Comparison of ENCODE assay signal across 8 cellular contexts in the genomic region with DNA sequence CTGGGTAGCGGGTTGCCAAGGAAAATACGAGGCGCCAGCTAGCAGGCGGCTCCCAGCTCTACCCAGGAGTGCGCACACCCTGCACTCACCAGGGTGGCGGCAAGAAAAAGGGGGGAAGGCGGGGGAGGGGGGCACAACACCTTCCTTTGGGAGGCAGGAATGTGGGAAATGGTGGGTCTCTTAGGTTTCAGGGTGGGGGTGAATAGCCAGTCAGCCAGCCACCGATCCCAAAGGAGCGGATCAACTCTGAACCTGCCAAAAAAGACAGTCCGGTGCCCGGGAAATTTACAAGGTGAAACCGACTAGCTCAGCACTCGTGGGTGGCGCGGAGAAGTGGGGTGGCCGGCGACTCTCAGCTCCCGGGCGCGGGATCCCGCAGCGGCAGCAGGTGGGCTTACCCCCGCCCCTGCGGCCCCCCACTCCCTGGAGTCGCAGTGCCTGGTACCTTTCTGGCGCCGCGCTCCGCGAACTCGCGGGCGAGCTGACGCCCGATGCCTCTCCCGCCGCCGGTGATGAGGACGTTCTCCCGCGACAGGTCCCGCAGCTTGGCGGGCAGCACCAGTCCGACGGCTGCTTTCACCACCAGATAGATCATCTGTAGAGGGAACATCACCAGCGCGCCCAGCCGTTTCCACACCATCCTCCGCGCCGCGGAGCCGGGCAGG. TPM values are rescaled to one million over a fixed set of nuclear protein-coding genes. Genes with fewer than 3 reads are reported as not detected.
A peak's percentile ranks its signal among the peaks of the same experiment; 100 is the strongest.
DNase-seq lines count a peak whose midpoint lies in the region; ATAC-seq and TF ChIP-seq lines count a peak whose summit lies in the region.

No MANE protein-coding gene starts in this region.

- DNase-seq in H7 (peak; percentile 71), colonic mucosa (no peak), mesenchymal stem cell (no peak), thyroid gland (peak; percentile 50 to 63), occipital lobe (lab: John Stamatoyannopoulos, UW) (no peak)

- no peaks in the 10 kb centered on the region for H3K9me3 Mint-ChIP-seq in T-helper 1 cell treated with Interleukin-12 subunit alpha and Interleukin-12 subunit beta and Interleukin-4 antibody, amounts not matched to agents 30 μg/mL and 1 μg/mL, for 36 hours

- no peak for ATAC-seq in HG03460 (IDR thresholded peaks at IDR 0.05; ENCODE audit: unreplicated experiment)
- ATAC-seq in GM21447 (IDR thresholded peaks at IDR 0.05; ENCODE audit: unreplicated experiment): no peak

- no peak overlapping the region for H2BK120ac ChIP-seq in mesenchymal stem cell (ENCODE audit: low read depth, low read length)

- peaks cover 5% of the 10 kb centered on the region for H3K27me3 Mint-ChIP-seq in T-helper 1 cell treated with Interleukin-12 subunit alpha and Interleukin-12 subunit beta and Interleukin-4 antibody, amounts not matched to agents 30 μg/mL and 1 μg/mL, for 36 hours (ENCODE audit: low read depth)

- H3K4me3 ChIP-seq in H7 (ENCODE audit: insufficient read depth, low read depth, low read length): peak overlapping the region; percentile 58
- peak overlapping the region; percentile 86 for H3K4me3 ChIP-seq in colonic mucosa
- H3K4me3 ChIP-seq in mesenchymal stem cell (ENCODE audit: insufficient read depth in 1 of 2, low read depth in 1 of 2, low read length in 2 of 2): peak overlapping the region; percentile 55 to 83
- H3K4me3 ChIP-seq in thyroid gland (replicated peaks in 1 of 3): peak overlapping the region; percentile 77 to 91 (median 80)

- H4K8ac ChIP-seq in mesenchymal stem cell (ENCODE audit: low read length): no peak overlapping the region

- no peak overlapping the region for H3K14ac ChIP-seq in mesenchymal stem cell (ENCODE audit: low read length in 2 of 2)

- intact Hi-C loops in colonic mucosa (cut with DNase I): loop anchor here (2.0 to 5.0 kb wide), 2 partner anchors 20 to 210 kb away; no protein-coding TSS in a partner anchor
- intact Hi-C loops in thyroid gland (cut with DNase I): no loop called here

- H3K36me3 ChIP-seq in H7 (replicated peaks; ENCODE audit: control insufficient read depth, insufficient read depth, low read length) (no peaks in the 10 kb centered on the region), colonic mucosa (no peaks in the 10 kb centered on the region), mesenchymal stem cell (ENCODE audit: control insufficient read depth in 1 of 2, insufficient read depth in 2 of 2, low read depth in 1 of 2, low read length in 2 of 2) (peaks cover 0 to 9% of the 10 kb centered on the region in 2 experiments), thyroid gland (peaks cover 0 to 5% of the 10 kb centered on the region in 2 donors)

- H3K9ac ChIP-seq in colonic mucosa (ENCODE audit: low read depth in 2 of 2, low read length in 2 of 2): peak overlapping the region; percentile 82 to 91
- peak overlapping the region; percentile 91 for H3K9ac ChIP-seq in mesenchymal stem cell (ENCODE audit: low read length)

- no peaks in the 10 kb centered on the region for H3K79me1 ChIP-seq in mesenchymal stem cell (replicated peaks; ENCODE audit: low read length, poor library complexity, severe bottlenecking)

- 1% methylated on average over 50 of the region's 53 CpGs for WGBS in mesenchymal stem cell
- 1 to 2% methylated on average over 25 to 41 of the region's 53 CpGs for WGBS in thyroid gland, 2 donors

- peak overlapping the region; percentile 93 for H3K4me2 ChIP-seq in mesenchymal stem cell (ENCODE audit: low read length, poor library complexity, severe bottlenecking)

- TF ChIP-seq POLR2A in thyroid gland (IDR thresholded peaks at IDR 0.05): no peak

- no peak overlapping the region for H3K4ac ChIP-seq in mesenchymal stem cell (ENCODE audit: low read depth in 1 of 2, low read length in 2 of 2)

- peak overlapping the region; percentile 97 for H3K27ac ChIP-seq in colonic mucosa
- H3K27ac ChIP-seq in mesenchymal stem cell (ENCODE audit: low read length, poor library complexity, severe bottlenecking): no peak overlapping the region
- H3K27ac ChIP-seq in thyroid gland: peak overlapping the region; percentile 99

- H3K9me3 ChIP-seq in colonic mucosa (no peaks in the 10 kb centered on the region), mesenchymal stem cell (ENCODE audit: control insufficient read depth, low read length) (no peaks in the 10 kb centered on the region), thyroid gland (no peaks in the 10 kb centered on the region)

- H4K91ac ChIP-seq in mesenchymal stem cell (ENCODE audit: low read length): no peak overlapping the region

- H2BK5ac ChIP-seq in mesenchymal stem cell (ENCODE audit: low read depth, low read length, poor library complexity, severe bottlenecking): no peak overlapping the region

- no peak overlapping the region for H2AK5ac ChIP-seq in mesenchymal stem cell (ENCODE audit: low read length, severe bottlenecking)

- no peak overlapping the region for H2AFZ ChIP-seq in mesenchymal stem cell (ENCODE audit: low read depth, low read length)

- H3K27me3 ChIP-seq in H7 (ENCODE audit: control insufficient read depth, insufficient read depth, low read length): peaks cover 4% of the 10 kb centered on the region; the same call in 1 of the 2 replicates
- no peaks in the 10 kb centered on the region for H3K27me3 ChIP-seq in colonic mucosa
- H3K27me3 ChIP-seq in mesenchymal stem cell (ENCODE audit: control insufficient read depth in 1 of 2, insufficient read depth in 1 of 2, low read length in 2 of 2): peaks cover 0 to 32% of the 10 kb centered on the region in 2 experiments
- no peaks in the 10 kb centered on the region for H3K27me3 ChIP-seq in thyroid gland

- peak overlapping the region; percentile 96 for H3K27ac Mint-ChIP-seq in T-helper 1 cell treated with Interleukin-12 subunit alpha and Interleukin-12 subunit beta and Interleukin-4 antibody, amounts not matched to agents 30 μg/mL and 1 μg/mL, for 36 hours

- H3K23ac ChIP-seq in mesenchymal stem cell (ENCODE audit: low read length in 2 of 2): peak overlapping the region in 1 of 2 experiments; percentile 89

- H2BK15ac ChIP-seq in mesenchymal stem cell (ENCODE audit: low read depth, poor library complexity, severe bottlenecking): no peak overlapping the region

- H3K4me1 Mint-ChIP-seq in T-helper 1 cell treated with Interleukin-12 subunit alpha and Interleukin-12 subunit beta and Interleukin-4 antibody, amounts not matched to agents 30 μg/mL and 1 μg/mL, for 36 hours (ENCODE audit: low read depth): peaks cover 62% of the 10 kb centered on the region

- peak overlapping the region in 1 of 2 experiments; percentile 2 for H3K18ac ChIP-seq in mesenchymal stem cell (ENCODE audit: low read depth in 1 of 2, low read length in 2 of 2)

- no peak overlapping the region for H2BK12ac ChIP-seq in mesenchymal stem cell (ENCODE audit: low read length in 2 of 2)

- H3K4me1 ChIP-seq in colonic mucosa: peaks cover 8% of the 10 kb centered on the region
- peaks cover 35% of the 10 kb centered on the region for H3K4me1 ChIP-seq in mesenchymal stem cell (ENCODE audit: control insufficient read depth, insufficient read depth, low read depth, low read length)
- peaks cover 53 to 54% of the 10 kb centered on the region in 2 donors for H3K4me1 ChIP-seq in thyroid gland

- peak overlapping the region; percentile 99 for H3K4me3 Mint-ChIP-seq in T-helper 1 cell treated with Interleukin-12 subunit alpha and Interleukin-12 subunit beta and Interleukin-4 antibody, amounts not matched to agents 30 μg/mL and 1 μg/mL, for 36 hours

- TF ChIP-seq CTCF in colonic mucosa (IDR thresholded peaks at IDR 0.05): no peak
- TF ChIP-seq CTCF in thyroid gland (IDR thresholded peaks at IDR 0.05): no peak

- H3K36me3 Mint-ChIP-seq in T-helper 1 cell treated with Interleukin-12 subunit alpha and Interleukin-12 subunit beta and Interleukin-4 antibody, amounts not matched to agents 30 μg/mL and 1 μg/mL, for 36 hours (ENCODE audit: low read depth): peaks cover 28% of the 10 kb centered on the region

RNA-seq across cellular contexts. Expression of gene DHRS3, which starts 1.2 kb away (rescaled TPM):
- 17.7 and 26.2 TPM in 2 replicates for total RNA-seq in H7 (2014; rRNA removed; shearing (Covaris generic))
- total RNA-seq in colonic mucosa (100 to 1,000 TPM in 1 of 2 donors, 10 to 100 TPM in 1; 69.6 to 120 TPM), thyroid gland (100 to 1,000 TPM; 181 to 304 (median 268) TPM), occipital lobe (11.5 TPM)
- polyA plus RNA-seq in mesenchymal stem cell (2013, experiment 1 of 2): 0.30 TPM
- polyA plus RNA-seq in mesenchymal stem cell (2013, experiment 2 of 2): 0.34 TPM

RNA-seq across cellular contexts. Expression of gene AADACL4, which starts 27.0 kb away (rescaled TPM):
- total RNA-seq in H7 (2014; rRNA removed; shearing (Covaris generic)): not detected in 2 replicates
- total RNA-seq in colonic mucosa (not detected), thyroid gland (not detected), occipital lobe (not detected)
- polyA plus RNA-seq in mesenchymal stem cell (2013, experiment 1 of 2): not detected
- not detected for polyA plus RNA-seq in mesenchymal stem cell (2013, experiment 2 of 2)

Comparison
In these comparisons a context has a peak if more than half of its experiments do, and no peak if none do; other contexts are left out.
1. DNase-seq: peak in H7 (single experiment) and thyroid gland (2 of 2); none in colonic mucosa (single experiment), mesenchymal stem cell (single experiment) and occipital lobe (single experiment).
2. Peak in every context shown above with its lines, with median percentiles within 50 percentile points of each other: H3K4me3 ChIP-seq.